In the genomic region with DNA sequence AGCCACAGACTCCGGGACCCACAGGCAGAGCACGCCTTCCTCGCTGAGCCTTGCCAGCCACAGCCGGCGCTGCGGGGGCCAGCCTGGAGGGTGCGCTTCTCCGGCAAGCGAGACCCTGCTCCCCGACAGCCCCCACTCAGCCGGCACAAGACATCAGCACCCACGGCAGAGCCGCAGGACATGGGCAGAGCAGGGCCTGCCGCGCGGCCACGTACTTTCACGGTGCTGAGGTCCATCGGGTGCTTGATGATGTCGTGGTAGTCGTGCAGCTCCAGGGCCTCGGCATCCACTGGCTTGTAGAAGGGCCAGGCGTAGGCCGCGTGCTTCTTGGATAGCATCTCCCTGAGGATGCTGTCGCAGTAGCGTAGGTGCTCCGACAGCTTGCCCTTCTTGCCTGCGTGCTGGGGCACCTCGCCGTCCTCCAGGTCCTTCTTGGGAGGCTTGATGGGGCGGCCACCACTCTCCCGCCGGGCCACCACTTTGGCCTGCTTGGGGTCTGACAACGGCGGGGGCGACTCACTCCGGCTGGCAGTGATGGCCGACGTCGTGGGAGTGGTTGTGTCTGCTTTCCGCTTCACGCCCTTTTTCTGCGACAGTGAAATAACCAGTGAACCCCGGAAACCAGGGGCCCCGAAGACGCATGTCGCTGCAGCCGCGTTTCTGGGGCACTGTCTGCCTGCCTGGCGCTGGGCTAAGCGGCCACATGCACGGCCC, we compare ENCODE assay signal across 33 cellular contexts.
"Had no signal": no experiment of that assay in that cellular context is flagged by ENCODE, and none has a peak within 500 bp of the region (broad histone marks: within the 10 kb centered on the region; RNA-seq: fewer than 3 reads in every experiment).

No MANE protein-coding gene starts in this region.

- H3K9me3 Mint-ChIP-seq: activated B cell treated with CpG ODN at 0.5 μM for 24 hours; activated CD4-positive, alpha-beta memory T cell treated with anti-CD3 and anti-CD28 coated beads for 36 hours; activated naive CD4-positive, alpha-beta T cell treated with anti-CD3 and anti-CD28 coated beads for 36 hours; activated naive CD4-positive, alpha-beta T cell treated with anti-CD3 and anti-CD28 coated beads, Interleukin-2, amount 50 U/mL, for 72 hours; activated T-cell treated with anti-CD3 and anti-CD28 coated beads, Interleukin-2, amount 50 U/mL, for 4 hours; activated T-helper 1 cell treated with anti-CD3 and anti-CD28 coated beads, Interleukin-12 subunit alpha, Interleukin-12 subunit beta, Interleukin-2, Interleukin-4 antibody, amounts not matched to agents 30 ng/mL and 10 ng/mL and 1 ng/mL, durations not matched to agents 14 hours and 24 hours and 36 hours had no signal

- H3K27ac Mint-ChIP-seq: activated B cell treated with CpG ODN at 0.5 μM for 24 hours; activated CD4-positive, alpha-beta memory T cell treated with anti-CD3 and anti-CD28 coated beads for 36 hours; activated naive CD4-positive, alpha-beta T cell treated with anti-CD3 and anti-CD28 coated beads for 36 hours; activated T-helper 1 cell treated with anti-CD3 and anti-CD28 coated beads, Interleukin-12 subunit alpha, Interleukin-12 subunit beta, Interleukin-2, Interleukin-4 antibody, amounts not matched to agents 30 ng/mL and 10 ng/mL and 1 ng/mL, durations not matched to agents 14 hours and 24 hours and 36 hours had no signal

- H3K27me3 ChIP-seq: adrenal gland, body of pancreas, breast epithelium, MG63, Peyer's patch had no signal

- H3K4me3 ChIP-seq: adrenal gland, body of pancreas, breast epithelium, MG63, Peyer's patch had no signal

- H3K27me3 Mint-ChIP-seq: activated B cell treated with CpG ODN at 0.5 μM for 24 hours; activated CD4-positive, alpha-beta memory T cell treated with anti-CD3 and anti-CD28 coated beads for 36 hours had no signal

- H3K4me1 Mint-ChIP-seq: activated B cell treated with CpG ODN at 0.5 μM for 24 hours had no signal

- H3K4me3 Mint-ChIP-seq: activated B cell treated with CpG ODN at 0.5 μM for 24 hours; activated CD4-positive, alpha-beta memory T cell treated with anti-CD3 and anti-CD28 coated beads for 36 hours; activated naive CD4-positive, alpha-beta T cell treated with anti-CD3 and anti-CD28 coated beads for 36 hours; activated T-cell treated with anti-CD3 and anti-CD28 coated beads, Interleukin-2, amount 50 U/mL, for 4 hours; activated T-helper 1 cell treated with anti-CD3 and anti-CD28 coated beads, Interleukin-12 subunit alpha, Interleukin-12 subunit beta, Interleukin-2, Interleukin-4 antibody, amounts not matched to agents 30 ng/mL and 10 ng/mL and 1 ng/mL, durations not matched to agents 14 hours and 24 hours and 36 hours had no signal

- H3K36me3 Mint-ChIP-seq: activated naive CD4-positive, alpha-beta T cell treated with anti-CD3 and anti-CD28 coated beads, Interleukin-2, amount 50 U/mL, for 72 hours had no signal

- DNase-seq: activated B cell treated with CpG ODN at 0.5 μM for 24 hours; activated CD4-positive, alpha-beta memory T cell treated with anti-CD3 and anti-CD28 coated beads for 36 hours; activated CD4-positive, alpha-beta T cell treated with anti-CD3 and anti-CD28 coated beads for 4 hours; activated CD4-positive, alpha-beta T cell treated with anti-CD3 and anti-CD28 coated beads, Interleukin-2, amount 50 U/mL, for 1 hour; activated CD4-positive, CD25-positive, alpha-beta regulatory T cell treated with anti-CD3 and anti-CD28 coated beads, Interleukin-2, amount 50 U/mL, for 72 hours; activated CD8-positive, alpha-beta memory T cell treated with anti-CD3 and anti-CD28 coated beads, Interleukin-2, amount 50 U/mL, for 4 hours; activated gamma-delta T cell treated with Interleukin-2 at 50 U/mL for 16 hours; activated naive CD4-positive, alpha-beta T cell treated with anti-CD3 and anti-CD28 coated beads for 36 hours; activated T-cell treated with anti-CD3 and anti-CD28 coated beads for 4 hours; activated T-cell treated with anti-CD3 and anti-CD28 coated beads, Interleukin-2, amount 50 U/mL, for 4 hours; adrenal gland; body of pancreas; Kasumi-1; KG1; MG63; NCI-H1048; NCI-H1105 treated with DMSO at 0.1 percent for 48 hours; NCI-H1436 treated with DMSO at 0.1 percent for 48 hours; NCI-H1694 treated with DMSO at 0.1 percent for 48 hours; NCI-H2029; NCI-H345; NCI-H524 treated with DMSO at 0.1 percent for 48 hours; PC-3; Peyer's patch; Right ventricle myocardium superior; RPMI8226; SW 1271; T-helper 1 cell; T-helper 2 cell; T-helper 9 cell had no signal

- ATAC-seq: activated naive CD4-positive, alpha-beta T cell treated with anti-CD3 and anti-CD28 coated beads, Interleukin-2, amount 50 U/mL, for 72 hours; activated T-cell treated with anti-CD3 and anti-CD28 coated beads, Interleukin-2, amount 50 U/mL, for 4 hours; PC-3 had no signal

- H3K9me3 ChIP-seq: adrenal gland, body of pancreas, breast epithelium, MG63, Peyer's patch had no signal

- H3K27ac ChIP-seq: body of pancreas, breast epithelium, Peyer's patch had no signal
